ENCODE assay signal across 13 cellular contexts in the genomic region with DNA sequence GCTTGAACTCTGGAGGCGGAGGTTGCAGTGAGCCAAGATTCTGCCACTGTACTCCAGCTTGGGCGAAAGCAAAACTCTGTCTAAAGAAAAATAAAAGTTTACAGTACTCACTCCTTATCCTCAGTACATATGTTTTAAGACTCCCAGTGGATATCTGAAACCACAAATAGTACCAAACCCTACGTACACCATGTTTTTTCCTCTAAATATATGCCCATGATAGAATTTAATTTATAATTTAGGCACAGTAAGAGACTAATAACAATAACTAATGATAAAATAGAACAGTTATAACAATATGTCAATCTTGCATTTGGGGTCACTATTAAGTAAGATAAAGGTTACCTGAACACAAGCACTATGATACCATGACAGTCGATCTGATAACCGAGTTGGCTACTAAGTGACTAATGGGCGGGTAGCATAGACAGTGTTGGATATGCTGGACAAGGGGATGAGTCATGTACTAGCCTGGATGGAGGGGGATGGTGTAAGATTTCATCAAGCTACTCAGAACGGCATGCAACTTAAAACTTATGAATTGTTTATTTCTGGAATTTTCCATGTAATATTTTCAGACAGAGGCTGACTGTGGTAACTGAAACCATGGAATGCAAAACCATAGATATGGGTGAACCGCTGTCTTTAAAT. TPM values are rescaled to one million over a fixed set of nuclear protein-coding genes. Genes with fewer than 3 reads are reported as not detected.
DNase-seq lines count a peak whose midpoint lies in the region; ATAC-seq, FAIRE-seq and TF ChIP-seq lines count a peak whose summit lies in the region.
"Had no signal": no experiment of that assay in that cellular context is flagged by ENCODE, and none has a peak within 500 bp of the region (broad histone marks: within the 10 kb centered on the region; RNA-seq: fewer than 3 reads in every experiment).

No MANE protein-coding gene starts in this region.

- no peak for TF ChIP-seq RAD21 in A549 (conservative IDR thresholded peaks at IDR 0.05 in 1 of 2, IDR thresholded peaks at IDR 0.05 in 1 of 2)

- H3K4me3 ChIP-seq in A549 (no peak overlapping the region), adrenal gland (no peak overlapping the region), hepatocyte (no peak overlapping the region), upper lobe of right lung (no peak overlapping the region), ovary (no peak overlapping the region)

- H3K36me3 ChIP-seq in adrenal gland (replicated peaks in 1 of 2) (peaks cover 0 to 19% of the 10 kb centered on the region in 2 donors), hepatocyte (replicated peaks; ENCODE audit: insufficient read depth, low read depth) (no peaks in the 10 kb centered on the region), upper lobe of right lung (peaks cover 63% of the 10 kb centered on the region), ovary (no peaks in the 10 kb centered on the region)

- no peak overlapping the region for H2AFZ ChIP-seq in hepatocyte

- WGBS in A549 (ENCODE audit: missing lambda C conversion rate) = 49% methylated on average over 8 of the region's 8 CpGs
- 67 to 84% (median 77%) methylated on average over 8 of the region's 8 CpGs for WGBS in adrenal gland, 4 donors
- WGBS in hepatocyte (ENCODE audit: low lambda C conversion rate, missing lambda C conversion rate) = 86% methylated on average over 8 of the region's 8 CpGs
- 82 to 89% (median 89%) methylated on average over 8 of the region's 8 CpGs for WGBS in ovary, 3 donors

- CTCF ChIA-PET in A549 (lab: Yijun Ruan, JAX) = interaction anchor here (0.6 to 1.3 kb wide), 3 partner anchors 21 to 184 kb away, joined by 3 to 4 read pairs (median 3); no protein-coding TSS in a partner anchor

- H3K9me2 ChIP-seq in hepatocyte (replicated peaks; ENCODE audit: insufficient read depth) = no peaks in the 10 kb centered on the region

- H4K20me1 ChIP-seq in hepatocyte (ENCODE audit: insufficient read depth, poor library complexity, severe bottlenecking) = no peaks in the 10 kb centered on the region

- H3K27ac ChIP-seq in A549 = peak overlapping the region; percentile 66 to 77; a peak in 5 of 6 replicates
- no peak overlapping the region for H3K27ac ChIP-seq in adrenal gland
- no peak overlapping the region for H3K27ac ChIP-seq in hepatocyte
- no peak overlapping the region for H3K27ac ChIP-seq in upper lobe of right lung
- H3K27ac ChIP-seq in ovary = no peak overlapping the region

- FAIRE-seq in A549 (lab: Jason Lieb, UNC) = no peak
- FAIRE-seq: TTC549 had no signal

- no peaks in the 10 kb centered on the region for H3K27me3 ChIP-seq in adrenal gland
- H3K27me3 ChIP-seq in hepatocyte = no peaks in the 10 kb centered on the region
- no peaks in the 10 kb centered on the region for H3K27me3 ChIP-seq in upper lobe of right lung
- H3K27me3 ChIP-seq in ovary = no peaks in the 10 kb centered on the region

- POLR2A ChIA-PET in A549 (lab: Yijun Ruan, JAX) = interaction anchor here (0.5 kb wide), 1 partner anchor 109 kb away, joined by 4 read pairs; no protein-coding TSS in a partner anchor

- H3K79me2 ChIP-seq in hepatocyte = no peaks in the 10 kb centered on the region

- no peaks in the 10 kb centered on the region for H3K9me3 ChIP-seq in A549
- no peaks in the 10 kb centered on the region for H3K9me3 ChIP-seq in adrenal gland (replicated peaks in 1 of 3)
- H3K9me3 ChIP-seq in hepatocyte (ENCODE audit: low read depth) = no peaks in the 10 kb centered on the region
- no peaks in the 10 kb centered on the region for H3K9me3 ChIP-seq in upper lobe of right lung
- H3K9me3 ChIP-seq in ovary = no peaks in the 10 kb centered on the region

- H3K4me2 ChIP-seq in A549 (peak overlapping the region; percentile 71), hepatocyte (no peak overlapping the region)

- TF ChIP-seq CTCF in A549 (IDR thresholded peaks at IDR 0.05) = no peak
- TF ChIP-seq CTCF in adrenal gland (IDR thresholded peaks at IDR 0.05) = no peak
- no peak for TF ChIP-seq CTCF in hepatocyte (IDR thresholded peaks at IDR 0.05; ENCODE audit: poor library complexity)
- no peak for TF ChIP-seq CTCF in upper lobe of right lung (IDR thresholded peaks at IDR 0.05)
- TF ChIP-seq CTCF in ovary (IDR thresholded peaks at IDR 0.05) = no peak

- TF ChIP-seq EP300 in A549 (IDR thresholded peaks at IDR 0.05) (no peak), ovary (IDR thresholded peaks at IDR 0.05) (no peak)

- peak; percentile 16 to 71 for DNase-seq in A549 (ENCODE audit: low read depth in 1 of 2, low spot score in 1 of 2)
- peak; percentile 82 for DNase-seq in HS-27A (ENCODE audit: low read depth)
- peak in 6 of 7 donors; percentile 19 to 55 (median 43) for DNase-seq in adrenal gland
- peak; percentile 56 for DNase-seq in hepatocyte (ENCODE audit: low spot score)
- no peak for DNase-seq in upper lobe of right lung
- DNase-seq in ovary = no peak
- DNase-seq in NK-92 treated with Interleukin-12 subunit alpha and Interleukin-12 subunit beta, amount 100 ng/mL, for 24 hours (lab: John Stamatoyannopoulos, UW) = no peak
- DNase-seq in UCSD-AML1 (lab: John Stamatoyannopoulos, UW; ENCODE audit: unreplicated experiment) = no peak
- DNase-seq: activated effector memory CD4-positive, alpha-beta T cell treated with anti-CD3 and anti-CD28 coated beads, Interleukin-2, amount 50 U/mL, for 16 hours; AML-193; effector memory CD8-positive, alpha-beta T cell; retina had no signal

- TF ChIP-seq POLR2A in A549 (IDR thresholded peaks at IDR 0.05; ENCODE audit: low read length) (no peak), adrenal gland (IDR thresholded peaks at IDR 0.05) (no peak), ovary (IDR thresholded peaks at IDR 0.05) (no peak)

- ATAC-seq in A549 (peak; percentile 91 to 99), upper lobe of right lung (no peak)
- ATAC-seq: effector memory CD8-positive, alpha-beta T cell had no signal

- intact Hi-C loops in adrenal gland (cut with DNase I) (no loop called here), upper lobe of right lung (cut with DNase I) (no loop called here), ovary (cut with DNase I) (no loop called here)

- peaks cover 14% of the 10 kb centered on the region for H3K4me1 ChIP-seq in A549
- H3K4me1 ChIP-seq in adrenal gland (replicated peaks in 1 of 2) = no peaks in the 10 kb centered on the region
- H3K4me1 ChIP-seq in hepatocyte (ENCODE audit: insufficient read depth) = no peaks in the 10 kb centered on the region
- no peaks in the 10 kb centered on the region for H3K4me1 ChIP-seq in upper lobe of right lung
- no peaks in the 10 kb centered on the region for H3K4me1 ChIP-seq in ovary (ENCODE audit: insufficient read depth)

TF ChIP-seq in A549, 52 proteins besides CTCF, POLR2A, EP300 and RAD21:
- TF ChIP-seq FOSL2 (IDR thresholded peaks at IDR 0.05) = no peak
- TF ChIP-seq FOSL2 (CRISPR knock-in tag; IDR thresholded peaks at IDR 0.05) = peak; percentile 84
- TF ChIP-seq HDAC2 (IDR thresholded peaks at IDR 0.05) = no peak

RNA-seq across cellular contexts. Expression of gene ST7L, which starts 43.7 kb away (rescaled TPM):
- polyA plus RNA-seq in A549 (2011; rRNA removed) (10.5 and 12.0 TPM in 2 replicates), A549 (2017; fragmentation: RNase III; extraction: RNeasy Plus Mini Kit Qiagen cat#74134 plus additional on column Dnase treatment) (10.2 to 10.8 TPM (median 10.3 TPM) in 3 replicates), adrenal gland (10 to 100 TPM; 16.4 to 30.7 (median 18.0) TPM), hepatocyte (9.2 and 14.8 TPM in 2 replicates), ovary (10 to 100 TPM; 14.4 to 28.5 TPM)
- polyA plus RNA-seq in A549 (2012; cell fraction: cytosol; rRNA removed) = 6.5 and 7.0 TPM in 2 replicates
- polyA plus RNA-seq in A549 (2012; cell fraction: nucleus; rRNA removed) = 5.9 and 8.8 TPM in 2 replicates
- polyA minus RNA-seq in A549 (2011; rRNA and poly(A)+ RNA removed) = 8.4 and 10.0 TPM in 2 replicates
- total RNA-seq in adrenal gland (10 to 100 TPM; 14.0 to 35.3 (median 22.7) TPM), hepatocyte (12.9 and 14.2 TPM in 2 replicates), upper lobe of right lung (27.2 TPM), ovary (10 to 100 TPM; 12.5 to 32.0 (median 22.3) TPM)

RNA-seq across cellular contexts. Expression of gene CAPZA1, which starts 44.4 kb away (rescaled TPM):
- 99.7 and 136 TPM in 2 replicates for polyA plus RNA-seq in A549 (2011; rRNA removed)
- 29.1 and 30.9 TPM in 2 replicates for polyA plus RNA-seq in A549 (2012; cell fraction: cytosol; rRNA removed)
- 12.3 and 19.4 TPM in 2 replicates for polyA plus RNA-seq in A549 (2012; cell fraction: nucleus; rRNA removed)
- 103 to 109 TPM (median 104 TPM) in 3 replicates for polyA plus RNA-seq in A549 (2017; fragmentation: RNase III; extraction: RNeasy Plus Mini Kit Qiagen cat#74134 plus additional on column Dnase treatment)
- polyA minus RNA-seq in A549 (2011; rRNA and poly(A)+ RNA removed) = 57.6 and 78.2 TPM in 2 replicates
- total RNA-seq in adrenal gland = 100 to 1,000 TPM in 3 of 8 donors, 10 to 100 TPM in 5; 65.2 to 129 (median 94.0) TPM
- polyA plus RNA-seq in adrenal gland = 100 to 1,000 TPM in 1 of 3 donors, 10 to 100 TPM in 2; 60.1 to 120 (median 64.0) TPM
- total RNA-seq in hepatocyte = 177 and 196 TPM in 2 replicates
- polyA plus RNA-seq in hepatocyte = 95.9 and 109 TPM in 2 replicates
- 123 TPM for total RNA-seq in upper lobe of right lung
- 10 to 100 TPM; 54.0 to 81.2 (median 66.9) TPM for total RNA-seq in ovary
- polyA plus RNA-seq in ovary = 10 to 100 TPM; 31.3 to 70.6 TPM

Comparison
In these comparisons a context has a peak if more than half of its experiments do, and no peak if none do; other contexts are left out.
1. DNase-seq: peak in A549 (2 of 2), HS-27A (single experiment), adrenal gland (6 of 7) and hepatocyte (single experiment); none in upper lobe of right lung (single experiment), ovary (0 of 5), NK-92 treated with Interleukin-12 subunit alpha and Interleukin-12 subunit beta, amount 100 ng/mL, for 24 hours (single experiment) and UCSD-AML1 (single experiment).
2. H3K27ac ChIP-seq: peak in A549 (2 of 2); none in adrenal gland (0 of 5), hepatocyte (single experiment), upper lobe of right lung (single experiment) and ovary (0 of 2).